ENCODE assay signal across 17 cellular contexts in the genomic region with DNA sequence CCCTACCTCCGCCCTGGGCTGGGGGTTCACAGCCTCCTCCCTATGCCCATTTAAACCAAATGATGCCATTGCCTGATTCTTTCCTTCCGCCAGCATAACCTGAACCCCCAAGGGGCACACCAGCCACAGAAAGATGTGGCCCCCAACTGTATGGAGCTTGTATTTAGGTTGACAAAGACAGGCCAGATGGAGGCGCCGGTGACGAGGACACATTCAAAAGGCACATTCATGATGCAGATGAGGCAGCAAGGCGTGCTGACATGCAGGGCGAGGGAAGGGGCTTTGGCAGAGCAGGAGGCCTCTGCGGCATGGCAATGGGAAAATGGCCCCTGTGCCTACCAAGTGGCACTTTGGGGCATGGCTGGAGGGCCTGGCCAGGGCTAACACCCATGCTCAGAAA.
DNase-seq lines count a peak whose midpoint lies in the region; ATAC-seq, FAIRE-seq and TF ChIP-seq lines count a peak whose summit lies in the region.
"Had no signal": no experiment of that assay in that cellular context is flagged by ENCODE, and none has a peak within 500 bp of the region (broad histone marks: within the 10 kb centered on the region; RNA-seq: fewer than 3 reads in every experiment).

No MANE protein-coding gene starts in this region.

- peaks cover 3% of the 10 kb centered on the region for H3K36me3 Mint-ChIP-seq in activated CD8-positive, alpha-beta T cell treated with anti-CD3 and anti-CD28 coated beads, Interleukin-2, amount 10 ng/mL, durations not matched to agents 7 days and 5 days (ENCODE audit: low read depth)
- H3K36me3 Mint-ChIP-seq in activated CD8-positive, alpha-beta T cell treated with anti-CD3 and anti-CD28 coated beads for 36 hours (ENCODE audit: low read depth), result peaks cover 4% of the 10 kb centered on the region
- H3K36me3 Mint-ChIP-seq in CD4-positive, alpha-beta T cell (ENCODE audit: low read depth), result peaks cover 29% of the 10 kb centered on the region

- H3K9ac ChIP-seq in H1 (replicated peaks in 1 of 4; ENCODE audit: extremely low read depth in 1 of 4, low read depth in 3 of 4, low read length in 3 of 4) (no peak overlapping the region), colonic mucosa (ENCODE audit: low read depth in 2 of 2, low read length in 2 of 2) (no peak overlapping the region)

- no peak overlapping the region for H3K4me2 ChIP-seq in H1 (ENCODE audit: insufficient read depth in 1 of 2, low read depth in 2 of 2, low read length in 2 of 2)

- intact Hi-C loops in activated CD8-positive, alpha-beta T cell treated with anti-CD3 and anti-CD28 coated beads for 36 hours (cut with micrococcal nuclease), result no loop called here
- intact Hi-C loops in CD4-positive, alpha-beta T cell (cut with DNase I, micrococcal nuclease), result no loop called here
- intact Hi-C loops in colonic mucosa (cut with DNase I), result no loop called here

- H3K23ac ChIP-seq in H1 (ENCODE audit: insufficient read length), result no peak overlapping the region

- CTCF ChIA-PET in activated CD8-positive, alpha-beta T cell treated with anti-CD3 and anti-CD28 coated beads, Interleukin-2, amount 10 ng/mL, durations not matched to agents 7 days and 5 days (lab: Charles Lee), result no interaction called here
- CTCF ChIA-PET in activated CD8-positive, alpha-beta T cell treated with anti-CD3 and anti-CD28 coated beads for 36 hours (lab: Charles Lee), result no interaction called here
- CTCF ChIA-PET in RWPE1 (lab: Yijun Ruan, JAX), result interaction anchor here (3.3 kb wide), 1 partner anchor 8 kb away, joined by 12 read pairs; no protein-coding TSS in a partner anchor
- CTCF ChIA-PET in H1 (lab: Charles Lee; ENCODE audit: partially characterized antibody), result interaction anchor here (0.7 to 1.7 kb wide), 7 partner anchors 11 to 65 kb away, joined by 3 to 6 read pairs (median 3); no protein-coding TSS in a partner anchor
- CTCF ChIA-PET in CD4-positive, alpha-beta T cell (lab: Charles Lee), result no interaction called here

- no peak for ATAC-seq in activated CD8-positive, alpha-beta T cell treated with anti-CD3 and anti-CD28 coated beads, Interleukin-2, amount 10 ng/mL, durations not matched to agents 7 days and 5 days
- ATAC-seq in activated CD8-positive, alpha-beta T cell treated with anti-CD3 and anti-CD28 coated beads for 36 hours, result no peak
- no peak for ATAC-seq in HG03354 (IDR thresholded peaks at IDR 0.05; ENCODE audit: poor library complexity, severe bottlenecking, unreplicated experiment)
- no peak for ATAC-seq in CD4-positive, alpha-beta T cell (ENCODE audit: poor library complexity)
- ATAC-seq: K562 had no signal

- H2AK5ac ChIP-seq in H1 (ENCODE audit: low read depth, low read length), result 0 out of 2 replicates have a peak overlapping the region, but pooled peaks have one; percentile 5

- H2AFZ ChIP-seq in H1 (ENCODE audit: low read length), result no peak overlapping the region

- peaks cover 8% of the 10 kb centered on the region for H3K4me1 Mint-ChIP-seq in activated CD8-positive, alpha-beta T cell treated with anti-CD3 and anti-CD28 coated beads, Interleukin-2, amount 10 ng/mL, durations not matched to agents 7 days and 5 days (ENCODE audit: low read depth)
- H3K4me1 Mint-ChIP-seq in activated CD8-positive, alpha-beta T cell treated with anti-CD3 and anti-CD28 coated beads for 36 hours (ENCODE audit: low read depth), result no peaks in the 10 kb centered on the region
- H3K4me1 Mint-ChIP-seq in CD4-positive, alpha-beta T cell (ENCODE audit: low read depth), result no peaks in the 10 kb centered on the region

- H3K27ac ChIP-seq in RWPE1 (peak overlapping the region; percentile 95), H1 (ENCODE audit: low read depth, low read length) (no peak overlapping the region), colonic mucosa (no peak overlapping the region)
- no peak overlapping the region for H3K27ac ChIP-seq in CD4-positive, alpha-beta T cell (ENCODE audit: low read depth, low read length)
- H3K27ac ChIP-seq: Peyer's patch had no signal

- 0 out of 2 replicates have a peak overlapping the region, but pooled peaks have one; percentile 52 for H2BK5ac ChIP-seq in H1 (ENCODE audit: low read depth, low read length)

- no peak for TF ChIP-seq POLR2A in H1 (IDR thresholded peaks at IDR 0.05; ENCODE audit: control extremely low read depth in 1 of 2, low read depth in 2 of 2, low read length in 2 of 2)

- peaks cover 0 to 6% (median 2%) of the 10 kb centered on the region in 4 experiments; a peak in 1 of 8 replicates for H3K36me3 ChIP-seq in H1 (ENCODE audit: control insufficient read depth in 2 of 4, insufficient read depth in 4 of 4, low read length in 3 of 4)
- H3K36me3 ChIP-seq in colonic mucosa, result no peaks in the 10 kb centered on the region

- no peak overlapping the region for H3K56ac ChIP-seq in H1 (replicated peaks; ENCODE audit: insufficient read length, low read depth, low read length)

- H3K27me3 ChIP-seq in H1 (replicated peaks in 1 of 4; ENCODE audit: control insufficient read depth in 3 of 4, extremely low read depth in 1 of 4, insufficient read depth in 3 of 4, low read length in 3 of 4) (no peaks in the 10 kb centered on the region), colonic mucosa (no peaks in the 10 kb centered on the region)
- H3K27me3 ChIP-seq in CD4-positive, alpha-beta T cell (ENCODE audit: control insufficient read depth, insufficient read depth, low read length), result no peaks in the 10 kb centered on the region
- H3K27me3 ChIP-seq: Peyer's patch had no signal

- H3K9me3 ChIP-seq in H1 (ENCODE audit: insufficient read depth in 2 of 2, low read depth in 1 of 2, low read length in 1 of 2) (no peaks in the 10 kb centered on the region), colonic mucosa (no peaks in the 10 kb centered on the region)
- no peaks in the 10 kb centered on the region for H3K9me3 ChIP-seq in CD4-positive, alpha-beta T cell (ENCODE audit: control insufficient read depth, low read length)
- H3K9me3 ChIP-seq: Peyer's patch had no signal

- TF ChIP-seq CTCF in activated CD8-positive, alpha-beta T cell treated with anti-CD3 and anti-CD28 coated beads for 36 hours (IDR thresholded peaks at IDR 0.05), result no peak
- TF ChIP-seq CTCF in RWPE1 (conservative IDR thresholded peaks at IDR 0.05; ENCODE audit: low read depth), result no peak
- TF ChIP-seq CTCF in H1 (IDR thresholded peaks at IDR 0.05; ENCODE audit: control extremely low read depth in 1 of 3, insufficient read depth in 1 of 3, low read depth in 1 of 3, low read length in 3 of 3), result no peak
- no peak for TF ChIP-seq CTCF in CD4-positive, alpha-beta T cell (IDR thresholded peaks at IDR 0.05)
- no peak for TF ChIP-seq CTCF in colonic mucosa (IDR thresholded peaks at IDR 0.05)

- H3K4me3 Mint-ChIP-seq in activated CD8-positive, alpha-beta T cell treated with anti-CD3 and anti-CD28 coated beads, Interleukin-2, amount 10 ng/mL, durations not matched to agents 7 days and 5 days, result no peak overlapping the region
- H3K4me3 Mint-ChIP-seq in activated CD8-positive, alpha-beta T cell treated with anti-CD3 and anti-CD28 coated beads for 36 hours, result no peak overlapping the region
- H3K4me3 Mint-ChIP-seq in CD4-positive, alpha-beta T cell, result no peak overlapping the region

- H3K4ac ChIP-seq in H1 (replicated peaks; ENCODE audit: insufficient read length, low read depth, low read length), result no peak overlapping the region

- no peak for DNase-seq in activated CD8-positive, alpha-beta T cell treated with anti-CD3 and anti-CD28 coated beads, Interleukin-2, amount 10 ng/mL, durations not matched to agents 7 days and 5 days
- no peak for DNase-seq in activated CD8-positive, alpha-beta T cell treated with anti-CD3 and anti-CD28 coated beads for 36 hours
- DNase-seq in RWPE1 (ENCODE audit: low spot score) (no peak), H1 (ENCODE audit: low read depth in 1 of 2, low spot score in 2 of 2) (no peak), pons (ENCODE audit: low spot score) (peak; percentile 61), colonic mucosa (no peak)
- DNase-seq in CD4-positive, alpha-beta T cell, result no peak
- DNase-seq: COR-L47, DMS153, NCI-H1048, NCI-H1694, NCI-H446, NCI-H748 treated with DMSO at 0.1 percent for 48 hours, Peyer's patch, SHP77 treated with DMSO at 0.1 percent for 48 hours had no signal

- H3K18ac ChIP-seq in H1 (ENCODE audit: extremely low read depth, low read length), result no peak overlapping the region

- WGBS in H1 (ENCODE audit: extremely low coverage in 1 of 2, insufficient coverage in 1 of 2, insufficient read length in 1 of 2, insufficient replicate concordance in 2 of 2, low coverage in 1 of 2, low lambda C conversion rate in 2 of 2, missing lambda C conversion rate in 1 of 2), 2 experiments, result 80% methylated on average over 8 of the region's 8 CpGs; no CpG with 5 or more reads in 1 of the 2 experiments

- H2BK120ac ChIP-seq in H1 (replicated peaks; ENCODE audit: low read depth, low read length), result no peak overlapping the region

- no peak overlapping the region for H3K4me3 ChIP-seq in H1 (ENCODE audit: extremely low read depth in 1 of 4, insufficient read depth in 2 of 4, low read depth in 3 of 4, low read length in 4 of 4)
- no peak overlapping the region for H3K4me3 ChIP-seq in colonic mucosa
- H3K4me3 ChIP-seq: K562, Peyer's patch had no signal

- no peaks in the 10 kb centered on the region for H3K9me3 Mint-ChIP-seq in activated CD8-positive, alpha-beta T cell treated with anti-CD3 and anti-CD28 coated beads, Interleukin-2, amount 10 ng/mL, durations not matched to agents 7 days and 5 days (ENCODE audit: insufficient read depth)
- H3K9me3 Mint-ChIP-seq in activated CD8-positive, alpha-beta T cell treated with anti-CD3 and anti-CD28 coated beads for 36 hours, result no peaks in the 10 kb centered on the region
- H3K9me3 Mint-ChIP-seq in CD4-positive, alpha-beta T cell, result no peaks in the 10 kb centered on the region

- no peaks in the 10 kb centered on the region for H3K23me2 ChIP-seq in H1 (ENCODE audit: low read depth, low read length)

- H2BK12ac ChIP-seq in H1 (ENCODE audit: low read depth, low read length), result no peak overlapping the region

- H3K4me1 ChIP-seq in H1 (replicated peaks in 1 of 4; ENCODE audit: control insufficient read depth in 3 of 4, insufficient read depth in 4 of 4, low read length in 3 of 4), result peaks cover 0 to 38% (median 16%) of the 10 kb centered on the region in 4 experiments; a peak in 6 of 7 replicates
- no peaks in the 10 kb centered on the region for H3K4me1 ChIP-seq in colonic mucosa

- POLR2A ChIA-PET in activated CD8-positive, alpha-beta T cell treated with anti-CD3 and anti-CD28 coated beads, Interleukin-2, amount 10 ng/mL, durations not matched to agents 7 days and 5 days (lab: Charles Lee), result no interaction called here
- POLR2A ChIA-PET in activated CD8-positive, alpha-beta T cell treated with anti-CD3 and anti-CD28 coated beads for 36 hours (lab: Charles Lee), result interaction anchor here (1.3 kb wide), 1 partner anchor 17 kb away, joined by 3 read pairs; no protein-coding TSS in a partner anchor
- POLR2A ChIA-PET in RWPE1 (lab: Yijun Ruan, JAX; ENCODE audit: low non-redundant PET), result no interaction called here
- POLR2A ChIA-PET in H1 (lab: Charles Lee; ENCODE audit: partially characterized antibody), result interaction anchor here (1.3 kb wide), 1 partner anchor 18 kb away, joined by 4 read pairs; no protein-coding TSS in a partner anchor
- POLR2A ChIA-PET in CD4-positive, alpha-beta T cell (lab: Charles Lee), result no interaction called here

- H3K79me2 ChIP-seq in H1 (ENCODE audit: control insufficient read depth in 1 of 2, insufficient read depth in 2 of 2, low read length in 2 of 2), result peaks cover 0 to 13% of the 10 kb centered on the region in 2 experiments; a peak in 1 of 4 replicates

- no peak overlapping the region for H4K5ac ChIP-seq in H1 (ENCODE audit: insufficient read length, low read depth, low read length)

- TF ChIP-seq EP300 in H1 (IDR thresholded peaks at IDR 0.05; ENCODE audit: borderline replicate concordance in 1 of 2, low read depth in 2 of 2, low read length in 2 of 2), result no peak

- no peak overlapping the region for H4K91ac ChIP-seq in H1 (replicated peaks; ENCODE audit: insufficient read length, low read length)

- peak in 1 of 2 experiments; percentile 44; a peak in 1 of 4 replicates for TF ChIP-seq RAD21 in H1 (IDR thresholded peaks at IDR 0.05 in 1 of 2, conservative IDR thresholded peaks at IDR 0.05 in 1 of 2; ENCODE audit: low read depth in 2 of 2, low read length in 2 of 2)

- peaks cover 3 to 11% of the 10 kb centered on the region in 2 experiments for H4K20me1 ChIP-seq in H1 (replicated peaks in 1 of 2; ENCODE audit: control insufficient read depth in 1 of 2, insufficient read depth in 2 of 2, low read length in 2 of 2)

- peak overlapping the region; percentile 50 for H3K27ac Mint-ChIP-seq in activated CD8-positive, alpha-beta T cell treated with anti-CD3 and anti-CD28 coated beads, Interleukin-2, amount 10 ng/mL, durations not matched to agents 7 days and 5 days
- no peak overlapping the region for H3K27ac Mint-ChIP-seq in activated CD8-positive, alpha-beta T cell treated with anti-CD3 and anti-CD28 coated beads for 36 hours
- H3K27ac Mint-ChIP-seq in CD4-positive, alpha-beta T cell, result no peak overlapping the region

- no peak overlapping the region; the same call in 1 of the 2 replicates for H4K8ac ChIP-seq in H1 (ENCODE audit: extremely low read depth, insufficient read depth, low read length)

- peaks cover 12% of the 10 kb centered on the region; the same call in 1 of the 2 replicates for H3K79me1 ChIP-seq in H1 (ENCODE audit: low read depth, low read length)

- H2BK20ac ChIP-seq in H1 (ENCODE audit: low read length), result no peak overlapping the region

- H3K14ac ChIP-seq in H1 (ENCODE audit: insufficient read length), result no peak overlapping the region

- no peaks in the 10 kb centered on the region for H3K27me3 Mint-ChIP-seq in activated CD8-positive, alpha-beta T cell treated with anti-CD3 and anti-CD28 coated beads, Interleukin-2, amount 10 ng/mL, durations not matched to agents 7 days and 5 days (ENCODE audit: low read depth)
- no peaks in the 10 kb centered on the region for H3K27me3 Mint-ChIP-seq in activated CD8-positive, alpha-beta T cell treated with anti-CD3 and anti-CD28 coated beads for 36 hours
- no peaks in the 10 kb centered on the region for H3K27me3 Mint-ChIP-seq in CD4-positive, alpha-beta T cell

- 0 out of 2 replicates have a peak overlapping the region, but pooled peaks have one; percentile 8 for H2BK15ac ChIP-seq in H1 (ENCODE audit: low read length)

- no peak for FAIRE-seq in H1 (lab: Jason Lieb, UNC)
- FAIRE-seq: K562 had no signal

Comparison
In these comparisons a context has a peak if more than half of its experiments do, and no peak if none do; other contexts are left out.
1. POLR2A ChIA-PET loops: an anchor here in activated CD8-positive, alpha-beta T cell treated with anti-CD3 and anti-CD28 coated beads for 36 hours (1.3 kb wide) and H1 (1.3 kb wide); none called in activated CD8-positive, alpha-beta T cell treated with anti-CD3 and anti-CD28 coated beads, Interleukin-2, amount 10 ng/mL, durations not matched to agents 7 days and 5 days, RWPE1 and CD4-positive, alpha-beta T cell.
2. CTCF ChIA-PET loops: an anchor here in RWPE1 (3.3 kb wide) and H1 (0.7 to 1.7 kb wide); none called in activated CD8-positive, alpha-beta T cell treated with anti-CD3 and anti-CD28 coated beads, Interleukin-2, amount 10 ng/mL, durations not matched to agents 7 days and 5 days, activated CD8-positive, alpha-beta T cell treated with anti-CD3 and anti-CD28 coated beads for 36 hours and CD4-positive, alpha-beta T cell.